Comparison of ENCODE assay signal across 9 cellular contexts in genomic region chrX:1248381-1249061, GRCh38. TPM values are rescaled to one million over a fixed set of nuclear protein-coding genes. Genes with fewer than 3 reads are reported as not detected.
A peak's percentile ranks its signal among the peaks of the same experiment; 100 is the strongest.
DNase-seq lines count a peak whose midpoint lies in the region; ATAC-seq and FAIRE-seq lines count a peak whose summit lies in the region.
"Had no signal": no experiment of that assay in that cellular context is flagged by ENCODE, and none has a peak within 500 bp of the region (broad histone marks: within the 10 kb centered on the region; RNA-seq: fewer than 3 reads in every experiment).

No MANE protein-coding gene starts in this region.

- peak overlapping the region; percentile 83 for H2BK12ac ChIP-seq in trophoblast cell (ENCODE audit: low read length)

- H3K4ac ChIP-seq in trophoblast cell (ENCODE audit: low read depth, low read length) = peak overlapping the region; percentile 81

- H4K8ac ChIP-seq in trophoblast cell (ENCODE audit: low read depth, low read length) = peak overlapping the region; percentile 98

- H3K9ac ChIP-seq in ES-I3 (ENCODE audit: low read depth, low read length) (peak overlapping the region; percentile 62), trophoblast cell (ENCODE audit: low read length) (peak overlapping the region; percentile 13)

- no peaks in the 10 kb centered on the region for H3K36me3 ChIP-seq in ES-I3 (ENCODE audit: insufficient read depth, low read length)
- H3K36me3 ChIP-seq in trophoblast cell (ENCODE audit: control insufficient read depth in 1 of 2, insufficient read depth in 2 of 2, low read length in 2 of 2) = no peaks in the 10 kb centered on the region

- H3K4me3 ChIP-seq in trophoblast cell (ENCODE audit: low read depth, low read length) = no peak overlapping the region

- no CpG with 5 or more reads among the region's 34 CpGs for WGBS in trophoblast cell (ENCODE audit: extremely low coverage, insufficient coverage, insufficient read length)

- no peak for FAIRE-seq in RCC 7860 (lab: Jason Lieb, UNC)

- no peaks in the 10 kb centered on the region for H3K27me3 ChIP-seq in trophoblast cell (ENCODE audit: insufficient read depth, low read length)

- H3K27ac ChIP-seq in trophoblast cell (ENCODE audit: low read depth, low read length) = peak overlapping the region; percentile 100

- intact Hi-C loops in left colon (cut with DNase I, micrococcal nuclease) = no loop called here

- H2AK5ac ChIP-seq in trophoblast cell (ENCODE audit: low read length) = peak overlapping the region; percentile 39

- peaks cover 31% of the 10 kb centered on the region for H3K79me1 ChIP-seq in trophoblast cell (ENCODE audit: low read length)

- H3K9me3 ChIP-seq in ES-I3 (ENCODE audit: control insufficient read depth, insufficient read depth, low read length) (no peaks in the 10 kb centered on the region), trophoblast cell (ENCODE audit: insufficient read depth, low read depth, low read length) (no peaks in the 10 kb centered on the region)

- H3K4me2 ChIP-seq in trophoblast cell (ENCODE audit: low read length) = peak overlapping the region; percentile 63

- no peak overlapping the region for H3K23ac ChIP-seq in trophoblast cell (ENCODE audit: low read length)

- DNase-seq in Kasumi-1 (lab: John Stamatoyannopoulos, UW) (peak; percentile 11 to 25), ecto neural progenitor cell (ENCODE audit: low spot score) (peak; percentile 87), trophoblast cell (peak; percentile 46 to 54), left colon (no peak), RCC 7860 (ENCODE audit: low spot score) (no peak)
- DNase-seq: occipital lobe had no signal

- H4K12ac ChIP-seq in trophoblast cell (ENCODE audit: low read depth, low read length) = peak overlapping the region; percentile 67

- peak overlapping the region; percentile 79 for H2AFZ ChIP-seq in trophoblast cell (ENCODE audit: insufficient read depth, low read length, poor library complexity)

- peaks cover 6% of the 10 kb centered on the region; the same call in 1 of the 2 replicates for H3K4me1 ChIP-seq in ES-I3 (ENCODE audit: insufficient read depth, low read length)
- peaks cover 5 to 12% of the 10 kb centered on the region in 2 experiments for H3K4me1 ChIP-seq in trophoblast cell (ENCODE audit: control insufficient read depth in 1 of 2, insufficient read depth in 2 of 2, low read length in 2 of 2)

- peak overlapping the region; percentile 85 for H3K14ac ChIP-seq in trophoblast cell (ENCODE audit: low read length)

- H4K91ac ChIP-seq in trophoblast cell (ENCODE audit: low read depth, low read length) = peak overlapping the region; percentile 97

- peak overlapping the region; percentile 90 for H3K18ac ChIP-seq in trophoblast cell (ENCODE audit: low read length)

- H3K79me2 ChIP-seq in trophoblast cell (ENCODE audit: control insufficient read depth, insufficient read depth, low read length, poor library complexity) = peaks cover 2% of the 10 kb centered on the region

- H2BK120ac ChIP-seq in trophoblast cell (ENCODE audit: insufficient read depth, low read length, poor library complexity) = peak overlapping the region; percentile 99

- ATAC-seq in HG02588 (IDR thresholded peaks at IDR 0.05; ENCODE audit: unreplicated experiment) (no peak), GM21786 (IDR thresholded peaks at IDR 0.05; ENCODE audit: unreplicated experiment) (no peak), left colon (no peak)

- H2BK5ac ChIP-seq in trophoblast cell (ENCODE audit: low read depth, low read length, poor library complexity) = peak overlapping the region; percentile 98

RNA-seq across cellular contexts. Expression of gene CSF2RA, which starts 20.1 kb away (rescaled TPM):
- 38.6 and 43.2 TPM in 2 replicates for polyA plus RNA-seq in trophoblast cell (2013)
- total RNA-seq in left colon = 1 to 10 TPM; 1.6 to 4.8 TPM

RNA-seq across cellular contexts. Expression of gene CRLF2, which starts 36.1 kb away (rescaled TPM):
- not detected in 2 replicates for polyA plus RNA-seq in trophoblast cell (2013)
- under 1 TPM; 0.18 to 0.28 TPM for total RNA-seq in left colon
- total RNA-seq: occipital lobe had no signal

Comparison
In these comparisons a context has a peak if more than half of its experiments do, and no peak if none do; other contexts are left out.
1. DNase-seq: peak in Kasumi-1 (2 of 2), ecto neural progenitor cell (single experiment) and trophoblast cell (2 of 2); none in left colon (0 of 2) and RCC 7860 (single experiment).